In genomic region chr14:63551338-63551737, GRCh38 we compare ENCODE assay signal across 15 cellular contexts. TPM values are rescaled to one million over a fixed set of nuclear protein-coding genes. Genes with fewer than 3 reads are reported as not detected.
DNase-seq lines count a peak whose midpoint lies in the region; ATAC-seq lines count a peak whose summit lies in the region.
"Had no signal": no experiment of that assay in that cellular context is flagged by ENCODE, and none has a peak within 500 bp of the region (broad histone marks: within the 10 kb centered on the region; RNA-seq: fewer than 3 reads in every experiment).

No MANE protein-coding gene starts in this region.

- H3K27me3 Mint-ChIP-seq in stimulated activated naive CD8-positive, alpha-beta T cell treated with anti-CD3 and anti-CD28 coated beads, Interleukin-15, amount 100 ng/mL, for 72 hours, result no peaks in the 10 kb centered on the region
- H3K27me3 Mint-ChIP-seq in T-helper 17 cell, result no peaks in the 10 kb centered on the region
- H3K27me3 Mint-ChIP-seq: natural killer cell treated with Interleukin-12 subunit alpha and Interleukin-12 subunit beta and Interleukin-15 and Interleukin-18, amount 100 ng/mL, for 72 hours had no signal

- no peak overlapping the region for H3K4me3 Mint-ChIP-seq in stimulated activated naive CD8-positive, alpha-beta T cell treated with anti-CD3 and anti-CD28 coated beads, Interleukin-15, amount 100 ng/mL, for 72 hours
- H3K4me3 Mint-ChIP-seq in T-helper 17 cell, result no peak overlapping the region
- H3K4me3 Mint-ChIP-seq: natural killer cell treated with Interleukin-12 subunit alpha and Interleukin-12 subunit beta and Interleukin-15 and Interleukin-18, amount 100 ng/mL, for 72 hours had no signal

- peaks cover 6% of the 10 kb centered on the region for H3K4me1 Mint-ChIP-seq in stimulated activated naive CD8-positive, alpha-beta T cell treated with anti-CD3 and anti-CD28 coated beads, Interleukin-15, amount 100 ng/mL, for 72 hours
- H3K4me1 Mint-ChIP-seq in T-helper 17 cell, result peaks cover 3% of the 10 kb centered on the region

- DNase-seq in stimulated activated naive CD8-positive, alpha-beta T cell treated with anti-CD3 and anti-CD28 coated beads, Interleukin-15, Interleukin-2, amounts not matched to agents 100 U/mL and 50 U/mL, for 24 hours, result no peak
- no peak for DNase-seq in stimulated activated naive CD8-positive, alpha-beta T cell treated with anti-CD3 and anti-CD28 coated beads, Interleukin-15, amount 100 ng/mL, for 72 hours
- no peak for DNase-seq in T-helper 17 cell
- peak; percentile 38 for DNase-seq in glomerular visceral epithelial cell (ENCODE audit: extremely low spot score)
- DNase-seq in stimulated activated CD4-positive, alpha-beta T cell treated with anti-CD3 and anti-CD28 coated beads, Interleukin-4, amount 100 ng/mL, for 4 hours, result no peak
- DNase-seq in GF-D8 (lab: John Stamatoyannopoulos, UW), result no peak
- no peak for DNase-seq in NCI-H1417 treated with DMSO at 0.1 percent for 48 hours (lab: John Stamatoyannopoulos, UW)
- DNase-seq: activated CD4-positive, CD25-positive, alpha-beta regulatory T cell treated with anti-CD3 and anti-CD28 coated beads, Interleukin-2, amount 50 U/mL, for 72 hours; activated T-cell treated with anti-CD3 and anti-CD28 coated beads, Interleukin-2, amount 50 U/mL, for 48 hours; aorta; DMS53; left cardiac atrium; thyroid gland had no signal

- no peak overlapping the region for H3K27ac Mint-ChIP-seq in stimulated activated naive CD8-positive, alpha-beta T cell treated with anti-CD3 and anti-CD28 coated beads, Interleukin-15, amount 100 ng/mL, for 72 hours
- peak overlapping the region; percentile 4 for H3K27ac Mint-ChIP-seq in T-helper 17 cell
- H3K27ac Mint-ChIP-seq: natural killer cell treated with Interleukin-12 subunit alpha and Interleukin-12 subunit beta and Interleukin-15 and Interleukin-18, amount 100 ng/mL, for 72 hours had no signal

- no peaks in the 10 kb centered on the region for H3K9me3 ChIP-seq in T-helper 17 cell (ENCODE audit: control insufficient read depth, low read length, poor library complexity, severe bottlenecking)
- H3K9me3 ChIP-seq: thyroid gland had no signal

- no peaks in the 10 kb centered on the region for H3K36me3 Mint-ChIP-seq in T-helper 17 cell (ENCODE audit: low read depth)
- H3K36me3 Mint-ChIP-seq: natural killer cell treated with Interleukin-12 subunit alpha and Interleukin-12 subunit beta and Interleukin-15 and Interleukin-18, amount 100 ng/mL, for 72 hours had no signal

- peak; percentile 57 for ATAC-seq in stimulated activated naive CD8-positive, alpha-beta T cell treated with anti-CD3 and anti-CD28 coated beads, Interleukin-15, Interleukin-2, amounts not matched to agents 100 U/mL and 50 U/mL, for 24 hours
- ATAC-seq in stimulated activated naive CD8-positive, alpha-beta T cell treated with anti-CD3 and anti-CD28 coated beads, Interleukin-15, amount 100 ng/mL, for 72 hours, result no peak
- ATAC-seq in T-helper 17 cell, result no peak
- no peak for ATAC-seq in GM21576 (IDR thresholded peaks at IDR 0.05; ENCODE audit: unreplicated experiment)
- ATAC-seq: left cardiac atrium; natural killer cell treated with Interleukin-12 subunit alpha and Interleukin-12 subunit beta and Interleukin-15 and Interleukin-18, amount 100 ng/mL, for 72 hours had no signal

- no peaks in the 10 kb centered on the region for H3K9me3 Mint-ChIP-seq in stimulated activated naive CD8-positive, alpha-beta T cell treated with anti-CD3 and anti-CD28 coated beads, Interleukin-15, amount 100 ng/mL, for 72 hours
- H3K9me3 Mint-ChIP-seq: natural killer cell treated with Interleukin-12 subunit alpha and Interleukin-12 subunit beta and Interleukin-15 and Interleukin-18, amount 100 ng/mL, for 72 hours had no signal

RNA-seq across cellular contexts. Expression of gene PPP2R5E, which starts 8.2 kb away (rescaled TPM):
- 10 to 100 TPM; 38.5 to 44.3 TPM for total RNA-seq in T-helper 17 cell
